ENCODE assay signal across 24 cellular contexts in the genomic region with DNA sequence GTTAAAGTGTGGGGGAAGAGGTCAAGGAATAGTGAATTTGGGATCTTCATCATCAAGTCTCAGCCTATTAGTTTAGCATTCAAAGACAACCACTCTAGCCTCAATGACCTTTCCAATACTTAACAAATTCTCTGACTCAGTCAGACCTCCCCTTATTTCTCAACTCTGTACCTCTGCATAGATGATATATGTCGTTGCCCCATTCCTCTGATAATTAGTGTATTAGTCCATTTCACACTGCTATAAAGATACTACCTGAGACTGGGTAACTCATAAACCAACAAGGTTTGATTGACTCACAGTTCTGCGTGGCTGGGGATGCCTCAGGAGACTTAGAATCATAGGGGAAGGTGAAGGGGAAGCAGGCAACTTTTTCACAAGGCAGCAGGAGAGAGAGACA. TPM values are rescaled to one million over a fixed set of nuclear protein-coding genes. Genes with fewer than 3 reads are reported as not detected.
A peak's percentile ranks its signal among the peaks of the same experiment; 100 is the strongest.
DNase-seq lines count a peak whose midpoint lies in the region; ATAC-seq, FAIRE-seq and TF ChIP-seq lines count a peak whose summit lies in the region.
"Had no signal": no experiment of that assay in that cellular context is flagged by ENCODE, and none has a peak within 500 bp of the region (broad histone marks: within the 10 kb centered on the region; RNA-seq: fewer than 3 reads in every experiment).

No MANE protein-coding gene starts in this region.

- no peak overlapping the region for H3K4me3 ChIP-seq in NB4 (ENCODE audit: low read depth, low read length)
- H3K4me3 ChIP-seq: A549 had no signal

- no peaks in the 10 kb centered on the region for H3K9me3 ChIP-seq in T-helper 17 cell (ENCODE audit: control insufficient read depth, low read length, poor library complexity, severe bottlenecking)
- H3K9me3 ChIP-seq: A549 had no signal

- peak overlapping the region; percentile 11 for H3K27ac Mint-ChIP-seq in T-helper 17 cell
- H3K27ac Mint-ChIP-seq in central memory CD8-positive, alpha-beta T cell (ENCODE audit: low read depth): peak overlapping the region; percentile 5
- H3K27ac Mint-ChIP-seq: B cell, IgD-negative memory B cell had no signal

- H3K27me3 Mint-ChIP-seq in T-helper 17 cell: no peaks in the 10 kb centered on the region
- no peaks in the 10 kb centered on the region for H3K27me3 Mint-ChIP-seq in central memory CD8-positive, alpha-beta T cell
- H3K27me3 Mint-ChIP-seq: B cell, IgD-negative memory B cell had no signal

- peaks cover 26% of the 10 kb centered on the region for H3K4me1 Mint-ChIP-seq in T-helper 17 cell
- peaks cover 32% of the 10 kb centered on the region for H3K4me1 Mint-ChIP-seq in central memory CD8-positive, alpha-beta T cell

- FAIRE-seq in GM12892 (lab: Jason Lieb, UNC): no peak
- FAIRE-seq: A549 had no signal

- TF ChIP-seq CTCF in NB4 (IDR thresholded peaks at IDR 0.05; ENCODE audit: low read depth, low read length): no peak

- H3K36me3 Mint-ChIP-seq in T-helper 17 cell (ENCODE audit: low read depth): peaks cover 6% of the 10 kb centered on the region
- peaks cover 5% of the 10 kb centered on the region for H3K36me3 Mint-ChIP-seq in central memory CD8-positive, alpha-beta T cell (ENCODE audit: insufficient read depth)

- TF ChIP-seq POLR2A in NB4 (IDR thresholded peaks at IDR 0.05; ENCODE audit: extremely low read depth, insufficient read length) (no peak), GM12892 (IDR thresholded peaks at IDR 0.05; ENCODE audit: low read depth, low read length) (no peak)

- DNase-seq in NB4 (ENCODE audit: low read depth) (peak; percentile 15), T-helper 17 cell (no peak), iris pigment epithelial cell (ENCODE audit: low read depth) (peak; percentile 13), sciatic nerve (ENCODE audit: low spot score) (no peak), GM12892 (ENCODE audit: insufficient read length) (no peak), HuH-7.5 (ENCODE audit: low spot score) (no peak)
- no peak for DNase-seq in central memory CD8-positive, alpha-beta T cell (ENCODE audit: low spot score in 2 of 2)
- DNase-seq: EL, GF-D8, GOT3, Karpas-422, NCI-H1092, NCI-H1436, NCI-H187 treated with DMSO at 0.1 percent for 48 hours, NCI-H2107, NCI-H446 treated with DMSO at 0.1 percent for 48 hours, NCI-H526 treated with DMSO at 0.1 percent for 48 hours, SHP77 had no signal

- no peaks in the 10 kb centered on the region for H3K9me3 Mint-ChIP-seq in central memory CD8-positive, alpha-beta T cell
- H3K9me3 Mint-ChIP-seq: CD14-positive monocyte, IgD-negative memory B cell had no signal

- intact Hi-C loops in sciatic nerve (cut with DNase I): no loop called here

- ATAC-seq in T-helper 17 cell (no peak), sciatic nerve (no peak), GM21528 (IDR thresholded peaks at IDR 0.05; ENCODE audit: low FRiP score, unreplicated experiment) (no peak)
- no peak for ATAC-seq in central memory CD8-positive, alpha-beta T cell (replicated peaks; ENCODE audit: extremely low read depth, poor library complexity, severe bottlenecking)
- ATAC-seq: A549, HCT116 had no signal

- no peak overlapping the region for H3K4me3 Mint-ChIP-seq in T-helper 17 cell
- H3K4me3 Mint-ChIP-seq in central memory CD8-positive, alpha-beta T cell: no peak overlapping the region
- H3K4me3 Mint-ChIP-seq: B cell, CD14-positive monocyte, IgD-negative memory B cell had no signal

RNA-seq across cellular contexts. Expression of gene MRPL22, which starts 8.9 kb away (rescaled TPM):
- total RNA-seq in T-helper 17 cell (10 to 100 TPM; 24.3 to 24.5 TPM), sciatic nerve (37.3 TPM)
- polyA plus RNA-seq in GM12892 (2012; ENCODE audit: missing spikeins): 63.8 TPM

RNA-seq across cellular contexts. Expression of gene GEMIN5, which starts 11.7 kb away (rescaled TPM):
- total RNA-seq in T-helper 17 cell: 1 to 10 TPM; 6.3 to 6.8 TPM
- 16.0 TPM for total RNA-seq in sciatic nerve
- polyA plus RNA-seq in GM12892 (2012; ENCODE audit: missing spikeins): 12.3 TPM

Comparison
In these comparisons a context has a peak if more than half of its experiments do, and no peak if none do; other contexts are left out.
1. DNase-seq: peak in NB4 (single experiment) and iris pigment epithelial cell (single experiment); none in T-helper 17 cell (0 of 3), central memory CD8-positive, alpha-beta T cell (0 of 2), sciatic nerve (single experiment), GM12892 (single experiment) and HuH-7.5 (single experiment).